ENCODE assay signal across 26 cellular contexts in the genomic region with DNA sequence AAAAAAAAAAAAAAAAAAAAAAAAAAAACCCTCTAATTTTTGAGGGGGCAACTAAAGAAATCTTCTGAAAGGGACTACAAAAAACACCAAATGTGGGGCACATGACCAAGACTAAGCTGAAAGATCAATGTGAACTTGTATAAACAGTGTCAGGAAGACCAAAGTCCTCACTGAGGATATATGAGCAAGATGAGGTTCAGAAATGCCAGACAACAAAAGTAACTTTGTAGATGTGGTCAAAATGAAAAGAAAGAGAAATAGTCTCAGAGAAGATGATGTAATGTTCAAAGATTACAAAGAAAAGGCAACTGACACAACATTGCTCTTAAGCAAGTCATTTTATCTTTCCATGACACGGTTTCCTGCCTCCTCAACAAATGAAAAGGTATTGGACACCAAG. TPM values are rescaled to one million over a fixed set of nuclear protein-coding genes. Genes with fewer than 3 reads are reported as not detected.
A peak's percentile ranks its signal among the peaks of the same experiment; 100 is the strongest.
DNase-seq lines count a peak whose midpoint lies in the region; ATAC-seq and TF ChIP-seq lines count a peak whose summit lies in the region.
"Had no signal": no experiment of that assay in that cellular context is flagged by ENCODE, and none has a peak within 500 bp of the region (broad histone marks: within the 10 kb centered on the region; RNA-seq: fewer than 3 reads in every experiment).

No MANE protein-coding gene starts in this region.

- H3K4me3 ChIP-seq in epithelial cell of esophagus (ENCODE audit: low read length) (no peak overlapping the region), right lobe of liver (no peak overlapping the region), lower leg skin (ENCODE audit: low read depth, poor library complexity, severe bottlenecking) (no peak overlapping the region), psoas muscle (no peak overlapping the region)
- H3K4me3 ChIP-seq: HAP-1, SK-N-MC had no signal

- H3K4me1 ChIP-seq in right lobe of liver: peaks cover 0 to 4% (median 0%) of the 10 kb centered on the region in 4 donors
- no peaks in the 10 kb centered on the region for H3K4me1 ChIP-seq in psoas muscle
- H3K4me1 ChIP-seq: HAP-1 had no signal

- TF ChIP-seq POLR2A in right lobe of liver (IDR thresholded peaks at IDR 0.05) (no peak), lower leg skin (IDR thresholded peaks at IDR 0.05) (no peak)

- TF ChIP-seq CTCF in epithelial cell of esophagus (IDR thresholded peaks at IDR 0.05; ENCODE audit: insufficient read depth, low read depth, low read length, missing control alignments): no peak
- no peak for TF ChIP-seq CTCF in right lobe of liver (IDR thresholded peaks at IDR 0.05)
- no peak for TF ChIP-seq CTCF in lower leg skin (IDR thresholded peaks at IDR 0.05)
- no peak for TF ChIP-seq CTCF in psoas muscle (IDR thresholded peaks at IDR 0.05)

- ATAC-seq in right lobe of liver (peak; percentile 47 to 81 (median 64)), HG03108 (IDR thresholded peaks at IDR 0.05; ENCODE audit: unreplicated experiment) (no peak), psoas muscle (no peak)
- ATAC-seq: Panc1 had no signal

- no peaks in the 10 kb centered on the region for H3K27me3 ChIP-seq in right lobe of liver
- no peaks in the 10 kb centered on the region for H3K27me3 ChIP-seq in psoas muscle (ENCODE audit: insufficient read depth in 3 of 3, low read length in 2 of 3)

- intact Hi-C loops in right lobe of liver (cut with DNase I) (no loop called here), lower leg skin (cut with DNase I; ENCODE audit: low total_unique reads) (no loop called here), psoas muscle (cut with DNase I) (no loop called here)

- in situ Hi-C loops in SK-MEL-5 (cut with HindIII; ENCODE audit: low pct_unique_long_range_greater_than_20kb, low sequenced_read_pairs): no loop called here

- H3K27ac ChIP-seq in right lobe of liver (no peak overlapping the region), psoas muscle (no peak overlapping the region)
- H3K27ac ChIP-seq: SK-N-MC had no signal

- 47% methylated on average over 1 of the region's 1 CpG for WGBS in right lobe of liver (ENCODE audit: insufficient coverage, low coverage, low lambda C conversion rate, missing lambda C conversion rate)
- WGBS in lower leg skin, 2 donors: 85 to 86% methylated on average over 1 of the region's 1 CpG
- 47 to 98% (median 78%) methylated on average over 1 of the region's 1 CpG for WGBS in psoas muscle, 3 donors

- no peaks in the 10 kb centered on the region for H3K9me3 ChIP-seq in right lobe of liver
- H3K9me3 ChIP-seq in psoas muscle: no peaks in the 10 kb centered on the region
- H3K9me3 ChIP-seq: HAP-1 had no signal

- H3K36me3 ChIP-seq in right lobe of liver (no peaks in the 10 kb centered on the region), psoas muscle (ENCODE audit: insufficient read depth in 1 of 2, low read depth in 1 of 2) (no peaks in the 10 kb centered on the region)
- H3K36me3 ChIP-seq: HAP-1 had no signal

- peak; percentile 2 for DNase-seq in SKM-1 (lab: John Stamatoyannopoulos, UW; ENCODE audit: unreplicated experiment)
- no peak for DNase-seq in SKM-1 treated with dmso at 0.1 percent for 144 hours (lab: John Stamatoyannopoulos, UW; ENCODE audit: unreplicated experiment)
- peak; percentile 88 for DNase-seq in SK-MEL-5 (ENCODE audit: low read depth, low spot score)
- DNase-seq in epithelial cell of esophagus (ENCODE audit: low read depth): peak; percentile 22
- DNase-seq in right lobe of liver: no peak
- DNase-seq in lower leg skin (ENCODE audit: low spot score in 2 of 2): no peak
- no peak for DNase-seq in psoas muscle
- DNase-seq: 8988T, ACHN, DMS53, EL, GDM1, GOT3, HFFc6, Karpas-422, NCI-H1105 treated with DMSO at 0.1 percent for 48 hours, NCI-H2029, NCI-H526 treated with DMSO at 0.1 percent for 48 hours, SHP77 treated with DMSO at 0.1 percent for 48 hours had no signal

RNA-seq across cellular contexts. Expression of a gene that starts 48.7 kb away (rescaled TPM):
- 36.8 and 39.0 TPM in 2 replicates for total RNA-seq in SK-MEL-5 (2014; rRNA removed; shearing (Covaris generic))
- 41.2 and 57.7 TPM in 2 replicates for polyA plus RNA-seq in SK-MEL-5 (2015; cell fraction: cytosol; rRNA removed)
- 157 and 172 TPM in 2 replicates for polyA plus RNA-seq in SK-MEL-5 (2015; cell fraction: nucleus; rRNA removed)
- total RNA-seq in right lobe of liver (under 1 TPM in 2 of 6 experiments, not detected in 4; 0.29 to 0.47 TPM), lower leg skin (10 to 100 TPM; 26.1 to 63.7 (median 46.3) TPM), psoas muscle (under 1 TPM in 1 of 4 donors, not detected in 3; 0.30 TPM)
- polyA plus RNA-seq in psoas muscle: under 1 TPM in 2 of 3 donors, not detected in 1; 0.01 to 0.08 TPM
- total RNA-seq: NCI-H460 had no signal
- polyA plus RNA-seq: BJ, IgD-negative memory B cell had no signal

Comparison
In these comparisons a context has a peak if more than half of its experiments do, and no peak if none do; other contexts are left out.
1. DNase-seq: peak in SKM-1 (single experiment), SK-MEL-5 (single experiment) and epithelial cell of esophagus (single experiment); none in SKM-1 treated with dmso at 0.1 percent for 144 hours (single experiment), right lobe of liver (0 of 3), lower leg skin (0 of 2) and psoas muscle (0 of 2).
2. ATAC-seq: peak in right lobe of liver (4 of 4); none in HG03108 (single experiment) and psoas muscle (0 of 4).
3. RNA of a gene that starts 48.7 kb away (total RNA-seq): 26.1 to 63.7 TPM in lower leg skin and 36.8 to 39.0 TPM in SK-MEL-5; 0.29 to 0.47 TPM in right lobe of liver and 0.30 TPM in psoas muscle; every median in the first group is over 10 times any median in the second.